In genomic region chr6:4212588-4212987, GRCh38 we compare ENCODE assay signal across 1 cellular context.
TF ChIP-seq lines count a peak whose summit lies in the region.

No MANE protein-coding gene starts in this region.

TF ChIP-seq in GM23338, 12 proteins besides CTCF, POLR2A, EP300 and RAD21 (continued from another document):
- TF ChIP-seq ZNF462 (CRISPR knock-in tag; IDR thresholded peaks at IDR 0.05): no peak
- TF ChIP-seq CREB1 (CRISPR knock-in tag; IDR thresholded peaks at IDR 0.05; ENCODE audit: low read depth): no peak
- TF ChIP-seq POLR2AphosphoS5 (IDR thresholded peaks at IDR 0.05; ENCODE audit: low read depth): no peak
- no peak for TF ChIP-seq REST (IDR thresholded peaks at IDR 0.05; ENCODE audit: unreplicated experiment)
- TF ChIP-seq NANOG (IDR thresholded peaks at IDR 0.05; ENCODE audit: borderline replicate concordance): no peak
- TF ChIP-seq ZNF114 (CRISPR knock-in tag; IDR thresholded peaks at IDR 0.05): no peak
- TF ChIP-seq EZH2 (IDR thresholded peaks at IDR 0.05; ENCODE audit: low read depth, unreplicated experiment): no peak
